9 cellular contexts compared by ENCODE assay signal in the genomic region with DNA sequence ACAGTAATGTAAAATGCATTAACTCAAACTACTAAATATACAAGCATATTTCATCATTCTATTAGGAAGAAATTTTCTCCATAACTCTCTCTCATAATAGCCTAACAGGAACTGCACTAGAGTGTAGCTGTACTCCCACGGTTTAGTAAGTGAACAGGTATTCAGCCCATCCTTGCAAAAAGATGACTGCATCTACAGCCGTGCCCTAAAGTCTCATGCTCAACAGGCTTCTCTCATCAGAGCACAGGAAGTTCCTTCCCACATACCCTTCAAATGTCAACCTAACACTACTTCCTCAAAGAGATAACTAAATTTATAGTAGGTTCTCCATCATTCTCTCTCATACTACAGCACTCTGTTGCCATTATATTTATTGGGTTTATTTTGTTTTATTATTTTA.
DNase-seq lines count a peak whose midpoint lies in the region; ATAC-seq and TF ChIP-seq lines count a peak whose summit lies in the region.
"Had no signal": no experiment of that assay in that cellular context is flagged by ENCODE, and none has a peak within 500 bp of the region (broad histone marks: within the 10 kb centered on the region; RNA-seq: fewer than 3 reads in every experiment).

No MANE protein-coding gene starts in this region.

- no peak for ATAC-seq in HG03108 (IDR thresholded peaks at IDR 0.05; ENCODE audit: unreplicated experiment)

- no peaks in the 10 kb centered on the region for H3K36me3 ChIP-seq in BJ (ENCODE audit: control insufficient read depth, insufficient read depth, low read length)
- no peaks in the 10 kb centered on the region for H3K36me3 ChIP-seq in ovary
- no peaks in the 10 kb centered on the region for H3K36me3 ChIP-seq in adrenal gland (replicated peaks in 1 of 2)

- 23 to 49% (median 27%) methylated on average over 2 of the region's 2 CpGs for WGBS in ovary, 3 donors
- 65 to 80% (median 74%) methylated on average over 2 of the region's 2 CpGs for WGBS in adrenal gland, 4 donors

- no peak overlapping the region for H3K4me3 ChIP-seq in BJ (ENCODE audit: low read depth, low read length)
- H3K4me3 ChIP-seq in fibroblast of villous mesenchyme (ENCODE audit: low read depth, low read length), result no peak overlapping the region
- H3K4me3 ChIP-seq in ovary, result no peak overlapping the region
- no peak overlapping the region for H3K4me3 ChIP-seq in adrenal gland

- no peak for TF ChIP-seq EP300 in ovary (IDR thresholded peaks at IDR 0.05)

- H3K27ac ChIP-seq in ovary (no peak overlapping the region), adrenal gland (no peak overlapping the region)
- H3K27ac ChIP-seq: parathyroid adenoma had no signal

- TF ChIP-seq CTCF in BJ (IDR thresholded peaks at IDR 0.05; ENCODE audit: insufficient read depth, low read depth, low read length) (no peak), fibroblast of villous mesenchyme (IDR thresholded peaks at IDR 0.05; ENCODE audit: insufficient read depth, low read depth, low read length) (no peak), ovary (IDR thresholded peaks at IDR 0.05) (no peak), adrenal gland (IDR thresholded peaks at IDR 0.05) (no peak)

- CTCF ChIA-PET in BJ (lab: Yijun Ruan, JAX), result no interaction called here

- POLR2A ChIA-PET in BJ (lab: Charles Lee), result interaction anchor here (0.7 kb wide), 1 partner anchor 65 kb away, joined by 4 read pairs; no protein-coding TSS in a partner anchor

- peaks cover 2% of the 10 kb centered on the region for H3K4me1 ChIP-seq in ovary (ENCODE audit: insufficient read depth)
- no peaks in the 10 kb centered on the region for H3K4me1 ChIP-seq in adrenal gland (replicated peaks in 1 of 2)
- H3K4me1 ChIP-seq: parathyroid adenoma had no signal

- no peaks in the 10 kb centered on the region for H3K9me3 ChIP-seq in ovary
- peaks cover 0 to 7% (median 0%) of the 10 kb centered on the region in 3 donors for H3K9me3 ChIP-seq in adrenal gland (replicated peaks in 1 of 3)

- intact Hi-C loops in ovary (cut with DNase I) (no loop called here), adrenal gland (cut with DNase I) (no loop called here)

- DNase-seq in BJ (ENCODE audit: low read depth), result peak; percentile 70
- peak; percentile 93 for DNase-seq in HCEC 1CT
- peak; percentile 14 to 50 for DNase-seq in SW 1271 (lab: John Stamatoyannopoulos, UW)
- DNase-seq in fibroblast of villous mesenchyme (ENCODE audit: low read depth), result peak; percentile 66
- no peak for DNase-seq in ovary
- no peak for DNase-seq in adrenal gland
- no peak for DNase-seq in NCI-H1417 treated with DMSO at 0.1 percent for 48 hours (lab: John Stamatoyannopoulos, UW)

- TF ChIP-seq POLR2A in ovary (IDR thresholded peaks at IDR 0.05) (no peak), adrenal gland (IDR thresholded peaks at IDR 0.05) (no peak)

- H3K27me3 ChIP-seq in BJ (ENCODE audit: control insufficient read depth, insufficient read depth, low read length), result no peaks in the 10 kb centered on the region
- no peaks in the 10 kb centered on the region for H3K27me3 ChIP-seq in ovary
- no peaks in the 10 kb centered on the region for H3K27me3 ChIP-seq in adrenal gland

Comparison
In these comparisons a context has a peak if more than half of its experiments do, and no peak if none do; other contexts are left out.
1. DNase-seq: peak in BJ (single experiment), HCEC 1CT (single experiment), SW 1271 (2 of 2) and fibroblast of villous mesenchyme (single experiment); none in ovary (0 of 5), adrenal gland (0 of 7) and NCI-H1417 treated with DMSO at 0.1 percent for 48 hours (single experiment).